Comparison of ENCODE assay signal across 10 cellular contexts in the genomic region with DNA sequence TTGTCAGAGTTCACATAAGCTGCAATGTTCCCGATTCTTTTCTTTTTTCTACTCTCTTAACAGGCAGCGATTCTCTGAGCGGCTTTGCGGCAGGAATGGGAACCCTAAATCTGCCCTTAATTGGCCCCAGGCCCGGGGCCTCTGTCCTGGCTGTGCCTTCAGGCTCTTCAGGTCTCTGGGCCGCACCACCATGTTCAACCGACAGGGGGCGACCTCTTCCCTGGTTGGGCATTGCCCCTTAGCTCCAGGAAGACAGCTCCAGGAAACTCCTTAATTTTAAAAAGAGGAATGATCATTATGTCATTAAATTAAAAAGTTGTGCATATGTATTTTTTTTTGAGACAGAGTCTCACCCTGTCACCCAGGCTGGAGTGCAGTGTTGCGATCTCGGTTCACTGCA. TPM values are rescaled to one million over a fixed set of nuclear protein-coding genes. Genes with fewer than 3 reads are reported as not detected.
A peak's percentile ranks its signal among the peaks of the same experiment; 100 is the strongest.
DNase-seq lines count a peak whose midpoint lies in the region; ATAC-seq and TF ChIP-seq lines count a peak whose summit lies in the region.
"Had no signal": no experiment of that assay in that cellular context is flagged by ENCODE, and none has a peak within 500 bp of the region (broad histone marks: within the 10 kb centered on the region; RNA-seq: fewer than 3 reads in every experiment).

No MANE protein-coding gene starts in this region.

- no peak for TF ChIP-seq POLR2A in testis (IDR thresholded peaks at IDR 0.05)

- H3K36me3 ChIP-seq in cardiac muscle cell (no peaks in the 10 kb centered on the region), heart right ventricle (no peaks in the 10 kb centered on the region), testis (ENCODE audit: low read depth, missing control alignments) (no peaks in the 10 kb centered on the region)

- intact Hi-C loops in heart right ventricle (cut with DNase I) (no loop called here), testis (cut with DNase I; ENCODE audit: low total_unique reads) (no loop called here)

- TF ChIP-seq CTCF in cardiac muscle cell (IDR thresholded peaks at IDR 0.05; ENCODE audit: low read depth, low read length) (peak; percentile 30), heart right ventricle (IDR thresholded peaks at IDR 0.05) (peak in 4 of 9 donors; percentile 14 to 39 (median 20)), WI38 (IDR thresholded peaks at IDR 0.05; ENCODE audit: low read depth, low read length) (0 out of 2 replicates have a peak, but pooled peaks have one; percentile 30), fibroblast of pulmonary artery (IDR thresholded peaks at IDR 0.05; ENCODE audit: low read length, missing control alignments) (peak; percentile 21), testis (IDR thresholded peaks at IDR 0.05) (peak in 2 of 3 experiments; percentile 14 to 34)

- peak in 1 of 2 donors; percentile 10 for DNase-seq in cardiac muscle cell (ENCODE audit: low read depth in 1 of 2, low spot score in 1 of 2)
- no peak for DNase-seq in heart right ventricle
- DNase-seq in fibroblast of pulmonary artery (ENCODE audit: low read depth) = no peak
- peak; percentile 51 for DNase-seq in testis
- DNase-seq in ureter (ENCODE audit: low spot score) = no peak
- DNase-seq: NCI-H1048 had no signal

- peaks cover 8% of the 10 kb centered on the region for H3K4me1 ChIP-seq in cardiac muscle cell (ENCODE audit: low read depth)
- peaks cover 0 to 8% (median under 1%) of the 10 kb centered on the region in 9 donors for H3K4me1 ChIP-seq in heart right ventricle
- H3K4me1 ChIP-seq in testis = no peaks in the 10 kb centered on the region

- H3K27me3 ChIP-seq in cardiac muscle cell = no peaks in the 10 kb centered on the region
- peaks cover 0 to 8% (median 0%) of the 10 kb centered on the region in 7 donors for H3K27me3 ChIP-seq in heart right ventricle
- H3K27me3 ChIP-seq in testis = no peaks in the 10 kb centered on the region

- H3K27ac ChIP-seq in cardiac muscle cell = no peak overlapping the region
- H3K27ac ChIP-seq in heart right ventricle = no peak overlapping the region
- no peak overlapping the region for H3K27ac ChIP-seq in testis

- H3K9me3 ChIP-seq in cardiac muscle cell (ENCODE audit: low read depth) (no peaks in the 10 kb centered on the region), heart right ventricle (peaks cover 0 to 21% (median 0%) of the 10 kb centered on the region in 11 donors), testis (no peaks in the 10 kb centered on the region)

- H3K4me3 ChIP-seq in cardiac muscle cell (no peak overlapping the region), heart right ventricle (no peak overlapping the region), WI38 (ENCODE audit: low read depth, low read length) (no peak overlapping the region), fibroblast of pulmonary artery (replicated peaks; ENCODE audit: low read depth, low read length) (no peak overlapping the region), testis (no peak overlapping the region)

- WGBS in heart right ventricle, 2 donors = 69 to 71% methylated on average over 10 of the region's 10 CpGs
- 72 to 77% methylated on average over 10 of the region's 10 CpGs for WGBS in testis, 2 donors

- no peak for ATAC-seq in heart right ventricle
- no peak for ATAC-seq in GM21576 (IDR thresholded peaks at IDR 0.05; ENCODE audit: unreplicated experiment)
- ATAC-seq in GM18861 (IDR thresholded peaks at IDR 0.05; ENCODE audit: unreplicated experiment) = no peak

RNA-seq across cellular contexts. Expression of gene CACNG5, which starts 20.3 kb away (rescaled TPM):
- total RNA-seq in cardiac muscle cell = not detected in 2 replicates
- not detected in 2 replicates for polyA plus RNA-seq in cardiac muscle cell
- total RNA-seq in heart right ventricle = not detected
- polyA plus RNA-seq in heart right ventricle = not detected
- total RNA-seq in testis = under 1 TPM in 1 of 2 donors, not detected in 1; 0.55 TPM
- polyA plus RNA-seq in testis (ENCODE audit: insufficient read depth, low read depth, low replicate concordance) = not detected
- not detected for total RNA-seq in ureter
- total RNA-seq: mucosa of gallbladder had no signal
